1 cellular context compared by ENCODE assay signal in genomic region chr3:139389552-139390368, GRCh38.
TF ChIP-seq lines count a peak whose summit lies in the region.

TSS of gene COPB2 (minus strand) at chr3:139389647. CDS start at chr3:139389550, 97 bp downstream.

TF ChIP-seq in HEK293, 187 proteins besides CTCF, POLR2A, EP300 and RAD21 (continued from another document and continues in another):
- TF ChIP-seq, protein P1, sequence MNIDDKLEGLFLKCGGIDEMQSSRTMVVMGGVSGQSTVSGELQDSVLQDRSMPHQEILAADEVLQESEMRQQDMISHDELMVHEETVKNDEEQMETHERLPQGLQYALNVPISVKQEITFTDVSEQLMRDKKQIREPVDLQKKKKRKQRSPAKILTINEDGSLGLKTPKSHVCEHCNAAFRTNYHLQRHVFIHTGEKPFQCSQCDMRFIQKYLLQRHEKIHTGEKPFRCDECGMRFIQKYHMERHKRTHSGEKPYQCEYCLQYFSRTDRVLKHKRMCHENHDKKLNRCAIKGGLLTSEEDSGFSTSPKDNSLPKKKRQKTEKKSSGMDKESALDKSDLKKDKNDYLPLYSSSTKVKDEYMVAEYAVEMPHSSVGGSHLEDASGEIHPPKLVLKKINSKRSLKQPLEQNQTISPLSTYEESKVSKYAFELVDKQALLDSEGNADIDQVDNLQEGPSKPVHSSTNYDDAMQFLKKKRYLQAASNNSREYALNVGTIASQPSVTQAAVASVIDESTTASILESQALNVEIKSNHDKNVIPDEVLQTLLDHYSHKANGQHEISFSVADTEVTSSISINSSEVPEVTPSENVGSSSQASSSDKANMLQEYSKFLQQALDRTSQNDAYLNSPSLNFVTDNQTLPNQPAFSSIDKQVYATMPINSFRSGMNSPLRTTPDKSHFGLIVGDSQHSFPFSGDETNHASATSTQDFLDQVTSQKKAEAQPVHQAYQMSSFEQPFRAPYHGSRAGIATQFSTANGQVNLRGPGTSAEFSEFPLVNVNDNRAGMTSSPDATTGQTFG (tag by site-specific recombination; IDR thresholded peaks at IDR 0.05; ENCODE audit: borderline replicate concordance): no peak
- TF ChIP-seq, protein P2, sequence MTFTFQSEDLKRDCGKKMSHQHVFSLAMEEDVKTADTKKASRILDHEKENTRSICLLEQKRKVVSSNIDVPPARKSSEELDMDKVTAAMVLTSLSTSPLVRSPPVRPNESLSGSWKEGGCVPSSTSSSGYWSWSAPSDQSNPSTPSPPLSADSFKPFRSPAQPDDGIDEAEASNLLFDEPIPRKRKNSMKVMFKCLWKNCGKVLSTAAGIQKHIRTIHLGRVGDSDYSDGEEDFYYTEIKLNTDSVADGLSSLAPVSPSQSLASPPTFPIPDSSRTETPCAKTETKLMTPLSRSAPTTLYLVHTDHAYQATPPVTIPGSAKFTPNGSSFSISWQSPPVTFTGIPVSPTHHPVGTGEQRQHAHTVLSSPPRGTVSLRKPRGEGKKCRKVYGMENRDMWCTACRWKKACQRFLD (tag by site-specific recombination; IDR thresholded peaks at IDR 0.05): no peak
- no peak for TF ChIP-seq WT1 (tag by site-specific recombination; IDR thresholded peaks at IDR 0.05)
- no peak for TF ChIP-seq ZNF626 (tag by site-specific recombination; IDR thresholded peaks at IDR 0.05)
- TF ChIP-seq ZNF76 (tag by site-specific recombination; IDR thresholded peaks at IDR 0.05; ENCODE audit: borderline replicate concordance, low read depth): peak; percentile 79; the same call in 1 of the 2 replicates
- no peak for TF ChIP-seq ZNF423 (tag by site-specific recombination; IDR thresholded peaks at IDR 0.05)
- TF ChIP-seq MZF1 (tag by site-specific recombination; IDR thresholded peaks at IDR 0.05; ENCODE audit: borderline replicate concordance): peak; percentile 87
- TF ChIP-seq ZNF184 (tag by site-specific recombination; IDR thresholded peaks at IDR 0.05): no peak
- TF ChIP-seq, protein P3, sequence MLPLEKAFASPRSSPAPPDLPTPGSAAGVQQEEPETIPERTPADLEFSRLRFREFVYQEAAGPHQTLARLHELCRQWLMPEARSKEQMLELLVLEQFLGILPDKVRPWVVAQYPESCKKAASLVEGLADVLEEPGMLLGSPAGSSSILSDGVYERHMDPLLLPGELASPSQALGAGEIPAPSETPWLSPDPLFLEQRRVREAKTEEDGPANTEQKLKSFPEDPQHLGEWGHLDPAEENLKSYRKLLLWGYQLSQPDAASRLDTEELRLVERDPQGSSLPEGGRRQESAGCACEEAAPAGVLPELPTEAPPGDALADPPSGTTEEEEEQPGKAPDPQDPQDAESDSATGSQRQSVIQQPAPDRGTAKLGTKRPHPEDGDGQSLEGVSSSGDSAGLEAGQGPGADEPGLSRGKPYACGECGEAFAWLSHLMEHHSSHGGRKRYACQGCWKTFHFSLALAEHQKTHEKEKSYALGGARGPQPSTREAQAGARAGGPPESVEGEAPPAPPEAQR (tag by site-specific recombination; IDR thresholded peaks at IDR 0.05): no peak
- no peak for TF ChIP-seq ZNF19 (tag by site-specific recombination; IDR thresholded peaks at IDR 0.05; ENCODE audit: low read depth)
- TF ChIP-seq KLF17 (tag by site-specific recombination; IDR thresholded peaks at IDR 0.05): no peak
- no peak for TF ChIP-seq REPIN1 (tag by site-specific recombination; IDR thresholded peaks at IDR 0.05; ENCODE audit: low read depth)
- TF ChIP-seq, protein P4, sequence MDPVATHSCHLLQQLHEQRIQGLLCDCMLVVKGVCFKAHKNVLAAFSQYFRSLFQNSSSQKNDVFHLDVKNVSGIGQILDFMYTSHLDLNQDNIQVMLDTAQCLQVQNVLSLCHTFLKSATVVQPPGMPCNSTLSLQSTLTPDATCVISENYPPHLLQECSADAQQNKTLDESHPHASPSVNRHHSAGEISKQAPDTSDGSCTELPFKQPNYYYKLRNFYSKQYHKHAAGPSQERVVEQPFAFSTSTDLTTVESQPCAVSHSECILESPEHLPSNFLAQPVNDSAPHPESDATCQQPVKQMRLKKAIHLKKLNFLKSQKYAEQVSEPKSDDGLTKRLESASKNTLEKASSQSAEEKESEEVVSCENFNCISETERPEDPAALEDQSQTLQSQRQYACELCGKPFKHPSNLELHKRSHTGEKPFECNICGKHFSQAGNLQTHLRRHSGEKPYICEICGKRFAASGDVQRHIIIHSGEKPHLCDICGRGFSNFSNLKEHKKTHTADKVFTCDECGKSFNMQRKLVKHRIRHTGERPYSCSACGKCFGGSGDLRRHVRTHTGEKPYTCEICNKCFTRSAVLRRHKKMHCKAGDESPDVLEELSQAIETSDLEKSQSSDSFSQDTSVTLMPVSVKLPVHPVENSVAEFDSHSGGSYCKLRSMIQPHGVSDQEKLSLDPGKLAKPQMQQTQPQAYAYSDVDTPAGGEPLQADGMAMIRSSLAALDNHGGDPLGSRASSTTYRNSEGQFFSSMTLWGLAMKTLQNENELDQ (tag by site-specific recombination; IDR thresholded peaks at IDR 0.05; ENCODE audit: low read depth): no peak
- TF ChIP-seq SALL2 (tag by site-specific recombination; IDR thresholded peaks at IDR 0.05; ENCODE audit: borderline replicate concordance): no peak
- no peak for TF ChIP-seq ZNF426 (tag by site-specific recombination; IDR thresholded peaks at IDR 0.05)
- TF ChIP-seq ZNF639 (tag by site-specific recombination; IDR thresholded peaks at IDR 0.05): no peak
- TF ChIP-seq ZNF701 (tag by site-specific recombination; IDR thresholded peaks at IDR 0.05): no peak
- TF ChIP-seq GLI2 (tag by site-specific recombination; IDR thresholded peaks at IDR 0.05; ENCODE audit: borderline replicate concordance, low read depth): no peak
- 0 out of 2 replicates have a peak, but pooled peaks have one; percentile 41 for TF ChIP-seq ZFHX2 (tag by site-specific recombination; conservative IDR thresholded peaks at IDR 0.05)
- no peak for TF ChIP-seq ZNF248 (tag by site-specific recombination; IDR thresholded peaks at IDR 0.05)
- no peak; the same call in 1 of the 2 replicates for TF ChIP-seq ZBTB48 (tag by site-specific recombination; IDR thresholded peaks at IDR 0.05)
- TF ChIP-seq ZNF548 (tag by site-specific recombination; IDR thresholded peaks at IDR 0.05): no peak
- TF ChIP-seq ZNF555 (tag by site-specific recombination; conservative IDR thresholded peaks at IDR 0.05): no peak
- TF ChIP-seq ZNF600 (tag by site-specific recombination; IDR thresholded peaks at IDR 0.05): peak; percentile 55
- TF ChIP-seq ZNF302 (tag by site-specific recombination; IDR thresholded peaks at IDR 0.05; ENCODE audit: low read depth): no peak
- TF ChIP-seq, protein P5, sequence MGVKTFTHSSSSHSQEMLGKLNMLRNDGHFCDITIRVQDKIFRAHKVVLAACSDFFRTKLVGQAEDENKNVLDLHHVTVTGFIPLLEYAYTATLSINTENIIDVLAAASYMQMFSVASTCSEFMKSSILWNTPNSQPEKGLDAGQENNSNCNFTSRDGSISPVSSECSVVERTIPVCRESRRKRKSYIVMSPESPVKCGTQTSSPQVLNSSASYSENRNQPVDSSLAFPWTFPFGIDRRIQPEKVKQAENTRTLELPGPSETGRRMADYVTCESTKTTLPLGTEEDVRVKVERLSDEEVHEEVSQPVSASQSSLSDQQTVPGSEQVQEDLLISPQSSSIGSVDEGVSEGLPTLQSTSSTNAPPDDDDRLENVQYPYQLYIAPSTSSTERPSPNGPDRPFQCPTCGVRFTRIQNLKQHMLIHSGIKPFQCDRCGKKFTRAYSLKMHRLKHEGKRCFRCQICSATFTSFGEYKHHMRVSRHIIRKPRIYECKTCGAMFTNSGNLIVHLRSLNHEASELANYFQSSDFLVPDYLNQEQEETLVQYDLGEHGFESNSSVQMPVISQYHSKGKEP (tag by site-specific recombination; IDR thresholded peaks at IDR 0.05): no peak
- TF ChIP-seq ZBTB20 (tag by site-specific recombination; IDR thresholded peaks at IDR 0.05): peak; percentile 88
- no peak for TF ChIP-seq GLIS1 (tag by site-specific recombination; IDR thresholded peaks at IDR 0.05)
- TF ChIP-seq, protein P6, sequence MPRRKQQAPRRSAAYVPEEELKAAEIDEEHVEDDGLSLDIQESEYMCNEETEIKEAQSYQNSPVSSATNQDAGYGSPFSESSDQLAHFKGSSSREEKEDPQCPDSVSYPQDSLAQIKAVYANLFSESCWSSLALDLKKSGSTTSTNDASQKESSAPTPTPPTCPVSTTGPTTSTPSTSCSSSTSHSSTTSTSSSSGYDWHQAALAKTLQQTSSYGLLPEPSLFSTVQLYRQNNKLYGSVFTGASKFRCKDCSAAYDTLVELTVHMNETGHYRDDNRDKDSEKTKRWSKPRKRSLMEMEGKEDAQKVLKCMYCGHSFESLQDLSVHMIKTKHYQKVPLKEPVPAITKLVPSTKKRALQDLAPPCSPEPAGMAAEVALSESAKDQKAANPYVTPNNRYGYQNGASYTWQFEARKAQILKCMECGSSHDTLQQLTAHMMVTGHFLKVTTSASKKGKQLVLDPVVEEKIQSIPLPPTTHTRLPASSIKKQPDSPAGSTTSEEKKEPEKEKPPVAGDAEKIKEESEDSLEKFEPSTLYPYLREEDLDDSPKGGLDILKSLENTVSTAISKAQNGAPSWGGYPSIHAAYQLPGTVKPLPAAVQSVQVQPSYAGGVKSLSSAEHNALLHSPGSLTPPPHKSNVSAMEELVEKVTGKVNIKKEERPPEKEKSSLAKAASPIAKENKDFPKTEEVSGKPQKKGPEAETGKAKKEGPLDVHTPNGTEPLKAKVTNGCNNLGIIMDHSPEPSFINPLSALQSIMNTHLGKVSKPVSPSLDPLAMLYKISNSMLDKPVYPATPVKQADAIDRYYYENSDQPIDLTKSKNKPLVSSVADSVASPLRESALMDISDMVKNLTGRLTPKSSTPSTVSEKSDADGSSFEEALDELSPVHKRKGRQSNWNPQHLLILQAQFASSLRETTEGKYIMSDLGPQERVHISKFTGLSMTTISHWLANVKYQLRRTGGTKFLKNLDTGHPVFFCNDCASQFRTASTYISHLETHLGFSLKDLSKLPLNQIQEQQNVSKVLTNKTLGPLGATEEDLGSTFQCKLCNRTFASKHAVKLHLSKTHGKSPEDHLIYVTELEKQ (tag by site-specific recombination; IDR thresholded peaks at IDR 0.05; ENCODE audit: borderline replicate concordance): no peak
- TF ChIP-seq ZNF660 (tag by site-specific recombination; IDR thresholded peaks at IDR 0.05): 0 out of 2 replicates have a peak, but pooled peaks have one; percentile 52
- TF ChIP-seq, protein P7, sequence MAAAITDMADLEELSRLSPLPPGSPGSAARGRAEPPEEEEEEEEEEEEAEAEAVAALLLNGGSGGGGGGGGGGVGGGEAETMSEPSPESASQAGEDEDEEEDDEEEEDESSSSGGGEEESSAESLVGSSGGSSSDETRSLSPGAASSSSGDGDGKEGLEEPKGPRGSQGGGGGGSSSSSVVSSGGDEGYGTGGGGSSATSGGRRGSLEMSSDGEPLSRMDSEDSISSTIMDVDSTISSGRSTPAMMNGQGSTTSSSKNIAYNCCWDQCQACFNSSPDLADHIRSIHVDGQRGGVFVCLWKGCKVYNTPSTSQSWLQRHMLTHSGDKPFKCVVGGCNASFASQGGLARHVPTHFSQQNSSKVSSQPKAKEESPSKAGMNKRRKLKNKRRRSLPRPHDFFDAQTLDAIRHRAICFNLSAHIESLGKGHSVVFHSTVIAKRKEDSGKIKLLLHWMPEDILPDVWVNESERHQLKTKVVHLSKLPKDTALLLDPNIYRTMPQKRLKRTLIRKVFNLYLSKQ (tag by site-specific recombination; IDR thresholded peaks at IDR 0.05; ENCODE audit: borderline replicate concordance): no peak
- TF ChIP-seq ZNF629 (tag by site-specific recombination; IDR thresholded peaks at IDR 0.05): peak; percentile 82
- peak; percentile 74; the same call in 1 of the 2 replicates for TF ChIP-seq KLF9 (tag by site-specific recombination; IDR thresholded peaks at IDR 0.05; ENCODE audit: low read depth)
- no peak for TF ChIP-seq KLF1 (tag by site-specific recombination; IDR thresholded peaks at IDR 0.05)
- TF ChIP-seq ZNF664 (tag by site-specific recombination; IDR thresholded peaks at IDR 0.05): no peak
- TF ChIP-seq ZNF211 (tag by site-specific recombination; IDR thresholded peaks at IDR 0.05; ENCODE audit: low read depth): no peak
- TF ChIP-seq ZNF214 (tag by site-specific recombination; IDR thresholded peaks at IDR 0.05; ENCODE audit: borderline replicate concordance): no peak
- no peak for TF ChIP-seq ZSCAN5A (tag by site-specific recombination; IDR thresholded peaks at IDR 0.05)
- no peak for TF ChIP-seq OVOL3 (tag by site-specific recombination; IDR thresholded peaks at IDR 0.05)
- TF ChIP-seq ZNF10 (tag by site-specific recombination; IDR thresholded peaks at IDR 0.05): peak; percentile 65; the same call in 1 of the 2 replicates
- peak; percentile 31; the same call in 1 of the 2 replicates for TF ChIP-seq FEZF1 (tag by site-specific recombination; IDR thresholded peaks at IDR 0.05)
- no peak for TF ChIP-seq ZNF239 (tag by site-specific recombination; IDR thresholded peaks at IDR 0.05)
- TF ChIP-seq ZNF157 (tag by site-specific recombination; IDR thresholded peaks at IDR 0.05): no peak
- no peak for TF ChIP-seq ZNF544 (tag by site-specific recombination; IDR thresholded peaks at IDR 0.05)
- TF ChIP-seq KLF8 (tag by site-specific recombination; IDR thresholded peaks at IDR 0.05): 0 out of 2 replicates have a peak, but pooled peaks have one; percentile 17
- TF ChIP-seq ZNF37A (tag by site-specific recombination; IDR thresholded peaks at IDR 0.05): no peak
- peak; percentile 84 for TF ChIP-seq ZBTB17 (tag by site-specific recombination; IDR thresholded peaks at IDR 0.05)
